ENCODE assay signal across 8 cellular contexts in genomic region chr11:117817213-117818035, GRCh38. TPM values are rescaled to one million over a fixed set of nuclear protein-coding genes. Genes with fewer than 3 reads are reported as not detected.
A peak's percentile ranks its signal among the peaks of the same experiment; 100 is the strongest.
DNase-seq lines count a peak whose midpoint lies in the region; ATAC-seq and TF ChIP-seq lines count a peak whose summit lies in the region.

No MANE protein-coding gene starts in this region.

- peaks cover 8% of the 10 kb centered on the region for H3K4me1 Mint-ChIP-seq in endothelial cell (ENCODE audit: unreplicated experiment)

- no peaks in the 10 kb centered on the region for H3K36me3 Mint-ChIP-seq in endothelial cell (ENCODE audit: low read depth, unreplicated experiment)

- no peaks in the 10 kb centered on the region for H3K27me3 Mint-ChIP-seq in endothelial cell (ENCODE audit: unreplicated experiment)

- no peaks in the 10 kb centered on the region for H3K9me3 Mint-ChIP-seq in endothelial cell (ENCODE audit: unreplicated experiment)

- CTCF ChIA-PET in GM10248 (lab: Yijun Ruan, JAX): interaction anchor here (0.6 to 15.1 kb wide), 30 partner anchors 13 to 391 kb away, joined by 3 to 344 read pairs (median 5); partner anchors contain the start of gene DSCAML1

- peak overlapping the region; percentile 31 for H3K4me3 Mint-ChIP-seq in endothelial cell (ENCODE audit: unreplicated experiment)

- peak; percentile 10 for ATAC-seq in HG03457 (IDR thresholded peaks at IDR 0.05; ENCODE audit: unreplicated experiment)
- no peak for ATAC-seq in HG02981 (IDR thresholded peaks at IDR 0.05; ENCODE audit: unreplicated experiment)

- peak; percentile 96 for TF ChIP-seq CTCF in GM10248 (IDR thresholded peaks at IDR 0.05; ENCODE audit: control extremely low read depth, extremely low read depth, low read depth, missing control alignments)
- peak; percentile 100 for TF ChIP-seq CTCF in endothelial cell (IDR thresholded peaks at IDR 0.05; ENCODE audit: unreplicated experiment)

- peak; percentile 70 for DNase-seq in GM10248 (ENCODE audit: extremely low spot score)
- DNase-seq in NK-92 (lab: John Stamatoyannopoulos, UW; ENCODE audit: unreplicated experiment): peak; percentile 23
- peak; percentile 84 to 94 (median 93) for DNase-seq in activated CD8-positive, alpha-beta memory T cell treated with anti-CD3 and anti-CD28 coated beads for 48 hours (ENCODE audit: low read depth in 2 of 3, low spot score in 2 of 3)
- DNase-seq in endothelial cell (ENCODE audit: low spot score): peak; percentile 90
- DNase-seq in midbrain (lab: John Stamatoyannopoulos, UW): peak; percentile 85
- peak; percentile 77 to 89 for DNase-seq in stimulated activated CD8-positive, alpha-beta memory T cell treated with anti-CD3 and anti-CD28 coated beads, Interleukin-2, amount 100 ng/mL, for 48 hours (ENCODE audit: low read depth in 2 of 2)

- no peak overlapping the region for H3K27ac Mint-ChIP-seq in endothelial cell (ENCODE audit: unreplicated experiment)

- POLR2A ChIA-PET in GM10248 (lab: Yijun Ruan, JAX): interaction anchor here (0.6 to 1.2 kb wide), 4 partner anchors 9 to 683 kb away, joined by 3 to 5 read pairs (median 3); no protein-coding TSS in a partner anchor

RNA-seq across cellular contexts. Expression of gene FXYD2, which starts 7.1 kb away (rescaled TPM):
- not detected for total RNA-seq in endothelial cell (ENCODE audit: unreplicated experiment)

RNA-seq across cellular contexts. Expression of gene DSCAML1, which starts 20.4 kb away (rescaled TPM):
- 3.8 TPM for total RNA-seq in endothelial cell (ENCODE audit: unreplicated experiment)

RNA-seq across cellular contexts. Expression of gene FXYD6, which starts 59.0 kb away (rescaled TPM):
- total RNA-seq in endothelial cell (ENCODE audit: unreplicated experiment): 18.1 TPM

Comparison
In these comparisons a context has a peak if more than half of its experiments do, and no peak if none do; other contexts are left out.
1. DNase-seq: peak in every context shown above with its lines; median percentile 93 in activated CD8-positive, alpha-beta memory T cell treated with anti-CD3 and anti-CD28 coated beads for 48 hours; 90 in endothelial cell; 85 in midbrain; 83 in stimulated activated CD8-positive, alpha-beta memory T cell treated with anti-CD3 and anti-CD28 coated beads, Interleukin-2, amount 100 ng/mL, for 48 hours; 70 in GM10248; 23 in NK-92.